In genomic region chr7:87797798-87798403, GRCh38 we compare ENCODE assay signal across 8 cellular contexts.
DNase-seq lines count a peak whose midpoint lies in the region; ATAC-seq, FAIRE-seq and TF ChIP-seq lines count a peak whose summit lies in the region.

No MANE protein-coding gene starts in this region.

- no peaks in the 10 kb centered on the region for H3K27me3 ChIP-seq in ascending aorta
- H3K27me3 ChIP-seq in thyroid gland: no peaks in the 10 kb centered on the region

- FAIRE-seq in islet of Langerhans (lab: Jason Lieb, UNC): peak; percentile 99

- peaks cover 0 to 2% of the 10 kb centered on the region in 2 donors for H3K9me3 ChIP-seq in ascending aorta
- no peaks in the 10 kb centered on the region for H3K9me3 ChIP-seq in thyroid gland

- TF ChIP-seq POLR2A in thyroid gland (IDR thresholded peaks at IDR 0.05): no peak

- intact Hi-C loops in ascending aorta (cut with DNase I): loop anchor here (2.0 kb wide), 2 partner anchors 87 to 313 kb away; no protein-coding TSS in a partner anchor
- intact Hi-C loops in thyroid gland (cut with DNase I): no loop called here

- no peaks in the 10 kb centered on the region for H3K4me1 ChIP-seq in ascending aorta
- H3K4me1 ChIP-seq in thyroid gland: no peaks in the 10 kb centered on the region

- ATAC-seq in GM19351 (IDR thresholded peaks at IDR 0.05; ENCODE audit: unreplicated experiment) (peak; percentile 97), HG03159 (IDR thresholded peaks at IDR 0.05; ENCODE audit: unreplicated experiment) (peak; percentile 87), GM19023 (IDR thresholded peaks at IDR 0.05; ENCODE audit: unreplicated experiment) (no peak)

- H3K36me3 ChIP-seq in ascending aorta (no peaks in the 10 kb centered on the region), thyroid gland (no peaks in the 10 kb centered on the region)

- H3K27ac ChIP-seq in ascending aorta (no peak overlapping the region), thyroid gland (no peak overlapping the region)

- 3 to 6% methylated on average over 4 of the region's 4 CpGs for WGBS in thyroid gland, 2 donors

- H3K4me3 ChIP-seq in ascending aorta (no peak overlapping the region), thyroid gland (replicated peaks in 1 of 3) (no peak overlapping the region)

- peak in 2 of 3 experiments; percentile 20 to 44 for TF ChIP-seq CTCF in ascending aorta (IDR thresholded peaks at IDR 0.05)
- TF ChIP-seq CTCF in thyroid gland (IDR thresholded peaks at IDR 0.05): peak; percentile 20 to 77 (median 47)

- DNase-seq in DMS153 treated with DMSO at 0.1 percent for 48 hours (lab: John Stamatoyannopoulos, UW; ENCODE audit: unreplicated experiment): peak; percentile 63
- DNase-seq in NCI-H2227 (lab: John Stamatoyannopoulos, UW; ENCODE audit: unreplicated experiment): peak; percentile 70
- no peak for DNase-seq in ascending aorta (ENCODE audit: low spot score in 2 of 2)
- no peak for DNase-seq in thyroid gland

Comparison
In these comparisons a context has a peak if more than half of its experiments do, and no peak if none do; other contexts are left out.
1. DNase-seq: peak in DMS153 treated with DMSO at 0.1 percent for 48 hours (single experiment) and NCI-H2227 (single experiment); none in ascending aorta (0 of 2) and thyroid gland (0 of 2).